ENCODE assay signal across 22 cellular contexts in the genomic region with DNA sequence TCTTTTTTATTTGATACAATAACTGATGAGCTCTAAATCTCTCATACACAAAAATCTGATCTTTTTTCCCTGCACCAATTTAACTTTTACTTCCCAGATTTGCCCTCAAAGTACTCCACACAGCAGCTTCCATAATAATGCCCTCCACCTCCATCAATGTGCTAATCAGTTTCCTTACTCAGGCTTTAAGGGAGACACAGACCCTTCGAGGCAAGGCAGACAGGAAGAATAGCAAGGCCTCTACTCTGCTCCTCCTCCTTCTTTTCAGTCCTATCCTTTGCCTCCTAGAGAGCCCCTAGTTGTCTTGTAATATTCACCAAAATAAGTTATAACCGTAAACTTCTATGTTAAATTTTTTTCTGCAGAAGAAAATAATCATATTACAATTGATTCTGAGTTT.
"Had no signal": no experiment of that assay in that cellular context is flagged by ENCODE, and none has a peak within 500 bp of the region (broad histone marks: within the 10 kb centered on the region; RNA-seq: fewer than 3 reads in every experiment).

No MANE protein-coding gene starts in this region.

- ATAC-seq: foreskin keratinocyte; gastroesophageal sphincter; heart left ventricle; left cardiac atrium; left lung; naive thymus-derived CD4-positive, alpha-beta T cell; sciatic nerve; stimulated activated naive CD8-positive, alpha-beta T cell treated with anti-CD3 and anti-CD28 coated beads, Interleukin-15, amount 100 ng/mL, for 72 hours had no signal

- H3K4me3 Mint-ChIP-seq: dendritic cell treated with granulocyte-macrophage colony-stimulating factor and Interleukin-4, amounts not matched to agents 40 ng/mL and 50 ng/mL, for 4 days; naive thymus-derived CD4-positive, alpha-beta T cell; nephron; stimulated activated naive CD8-positive, alpha-beta T cell treated with anti-CD3 and anti-CD28 coated beads, Interleukin-15, amount 100 ng/mL, for 72 hours had no signal

- H3K36me3 Mint-ChIP-seq: naive thymus-derived CD4-positive, alpha-beta T cell had no signal

- H3K27ac Mint-ChIP-seq: dendritic cell treated with granulocyte-macrophage colony-stimulating factor and Interleukin-4, amounts not matched to agents 40 ng/mL and 50 ng/mL, for 4 days; naive thymus-derived CD4-positive, alpha-beta T cell; nephron had no signal

- H3K4me1 Mint-ChIP-seq: naive thymus-derived CD4-positive, alpha-beta T cell; stimulated activated naive CD8-positive, alpha-beta T cell treated with anti-CD3 and anti-CD28 coated beads, Interleukin-15, amount 100 ng/mL, for 72 hours had no signal

- H3K9me3 Mint-ChIP-seq: dendritic cell treated with granulocyte-macrophage colony-stimulating factor and Interleukin-4, amounts not matched to agents 40 ng/mL and 50 ng/mL, for 4 days; stimulated activated naive CD8-positive, alpha-beta T cell treated with anti-CD3 and anti-CD28 coated beads, Interleukin-15, amount 100 ng/mL, for 72 hours had no signal

- H3K27me3 Mint-ChIP-seq: dendritic cell treated with granulocyte-macrophage colony-stimulating factor and Interleukin-4, amounts not matched to agents 40 ng/mL and 50 ng/mL, for 4 days; naive thymus-derived CD4-positive, alpha-beta T cell; stimulated activated naive CD8-positive, alpha-beta T cell treated with anti-CD3 and anti-CD28 coated beads, Interleukin-15, amount 100 ng/mL, for 72 hours had no signal

- DNase-seq: colonic mucosa; effector memory CD4-positive, alpha-beta T cell; foreskin keratinocyte; heart left ventricle; left cardiac atrium; left lung; mesenchymal stem cell; midbrain; naive thymus-derived CD4-positive, alpha-beta T cell; nucleus accumbens; stimulated activated CD4-positive, alpha-beta T cell treated with anti-CD3 and anti-CD28 coated beads, Interleukin-12 subunit alpha, Interleukin-12 subunit beta, amount 100 ng/mL, for 4 hours; stimulated activated CD4-positive, alpha-beta T cell treated with anti-CD3 and anti-CD28 coated beads, Interleukin-1b, Interleukin-23, amount 100 ng/mL, for 48 hours; stimulated activated CD4-positive, alpha-beta T cell treated with anti-CD3 and anti-CD28 coated beads, Interleukin-4, amount 100 ng/mL, for 1 hour; stimulated activated CD8-positive, alpha-beta memory T cell treated with anti-CD3 and anti-CD28 coated beads, Interleukin-4, amount 100 ng/mL, for 48 hours; stimulated activated naive CD4-positive, alpha-beta T cell; stimulated activated naive CD8-positive, alpha-beta T cell treated with anti-CD3 and anti-CD28 coated beads, Interleukin-15, amount 100 ng/mL, for 72 hours; thyroid gland; trophoblast cell had no signal
